In genomic region chr16:88134172-88134905, GRCh38 we compare ENCODE assay signal across 1 cellular context.
TF ChIP-seq lines count a peak whose summit lies in the region.

No MANE protein-coding gene starts in this region.

TF ChIP-seq in HepG2, 621 proteins besides CTCF, POLR2A, EP300 and RAD21:
- TF ChIP-seq FOXO4 (CRISPR knock-in tag; conservative IDR thresholded peaks at IDR 0.05) = 0 out of 2 replicates have a peak, but pooled peaks have one; percentile 14
- TF ChIP-seq, protein P1, sequence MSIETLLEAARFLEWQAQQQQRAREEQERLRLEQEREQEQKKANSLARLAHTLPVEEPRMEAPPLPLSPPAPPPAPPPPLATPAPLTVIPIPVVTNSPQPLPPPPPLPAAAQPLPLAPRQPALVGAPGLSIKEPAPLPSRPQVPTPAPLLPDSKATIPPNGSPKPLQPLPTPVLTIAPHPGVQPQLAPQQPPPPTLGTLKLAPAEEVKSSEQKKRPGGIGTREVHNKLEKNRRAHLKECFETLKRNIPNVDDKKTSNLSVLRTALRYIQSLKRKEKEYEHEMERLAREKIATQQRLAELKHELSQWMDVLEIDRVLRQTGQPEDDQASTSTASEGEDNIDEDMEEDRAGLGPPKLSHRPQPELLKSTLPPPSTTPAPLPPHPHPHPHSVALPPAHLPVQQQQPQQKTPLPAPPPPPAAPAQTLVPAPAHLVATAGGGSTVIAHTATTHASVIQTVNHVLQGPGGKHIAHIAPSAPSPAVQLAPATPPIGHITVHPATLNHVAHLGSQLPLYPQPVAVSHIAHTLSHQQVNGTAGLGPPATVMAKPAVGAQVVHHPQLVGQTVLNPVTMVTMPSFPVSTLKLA (IDR thresholded peaks at IDR 0.05) = peak; percentile 93
